Comparison of ENCODE assay signal across 7 cellular contexts in the genomic region with DNA sequence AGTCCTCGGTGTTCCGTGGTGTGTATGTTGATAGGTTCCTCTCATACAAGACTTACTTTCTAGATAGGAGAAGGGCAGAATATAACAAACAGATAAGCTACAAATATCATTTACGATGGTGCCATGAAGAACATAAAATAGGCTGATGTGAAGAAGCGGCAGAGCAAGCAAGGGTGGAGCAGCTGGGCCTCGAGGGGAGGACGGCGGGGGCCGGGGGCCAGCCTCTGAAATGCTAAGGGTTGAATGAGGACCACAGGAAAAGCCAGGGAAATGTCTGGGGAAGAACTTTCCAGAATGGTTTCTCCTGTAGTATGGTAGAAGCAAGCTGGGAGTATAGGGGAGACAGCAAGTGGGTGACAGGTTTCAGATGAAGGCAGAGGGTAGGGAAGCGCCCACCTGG.
"Had no signal": no experiment of that assay in that cellular context is flagged by ENCODE, and none has a peak within 500 bp of the region (broad histone marks: within the 10 kb centered on the region; RNA-seq: fewer than 3 reads in every experiment).

No MANE protein-coding gene starts in this region.

- ATAC-seq: HepG2, K562 had no signal

- H3K36me3 Mint-ChIP-seq: IgD-negative memory B cell had no signal

- H3K27ac Mint-ChIP-seq: IgD-negative memory B cell had no signal

- H3K27me3 Mint-ChIP-seq: IgD-negative memory B cell had no signal

- FAIRE-seq: HepG2, HTR-8/SVneo, K562 had no signal

- DNase-seq: IMR-90, KBM-7, KG1 had no signal

- H3K4me1 Mint-ChIP-seq: IgD-negative memory B cell had no signal
